ENCODE assay signal across 10 cellular contexts in genomic region chr12:12384601-12385321, GRCh38. TPM values are rescaled to one million over a fixed set of nuclear protein-coding genes. Genes with fewer than 3 reads are reported as not detected.
DNase-seq lines count a peak whose midpoint lies in the region; ATAC-seq and TF ChIP-seq lines count a peak whose summit lies in the region.
"Had no signal": no experiment of that assay in that cellular context is flagged by ENCODE, and none has a peak within 500 bp of the region (broad histone marks: within the 10 kb centered on the region; RNA-seq: fewer than 3 reads in every experiment).

No MANE protein-coding gene starts in this region.

- H3K27me3 ChIP-seq in effector memory CD4-positive, alpha-beta T cell (replicated peaks; ENCODE audit: control insufficient read depth, insufficient read depth, low read length, poor library complexity, severe bottlenecking): no peaks in the 10 kb centered on the region
- no peaks in the 10 kb centered on the region for H3K27me3 ChIP-seq in foreskin keratinocyte
- H3K27me3 ChIP-seq: right atrium auricular region had no signal

- H3K4me1 ChIP-seq in effector memory CD4-positive, alpha-beta T cell (ENCODE audit: control insufficient read depth, insufficient read depth, low read length, poor library complexity, severe bottlenecking): peaks cover 26% of the 10 kb centered on the region
- peaks cover 8% of the 10 kb centered on the region for H3K4me1 ChIP-seq in foreskin keratinocyte

- peaks cover 41% of the 10 kb centered on the region for H3K4me1 Mint-ChIP-seq in T-helper 1 cell treated with Interleukin-12 subunit alpha and Interleukin-12 subunit beta and Interleukin-4 antibody, amounts not matched to agents 30 μg/mL and 1 μg/mL, for 36 hours (ENCODE audit: low read depth)

- H3K4me3 ChIP-seq in effector memory CD4-positive, alpha-beta T cell (ENCODE audit: insufficient read depth, low read depth, low read length, poor library complexity, severe bottlenecking): peak overlapping the region; percentile 20
- H3K4me3 ChIP-seq: right atrium auricular region had no signal

- no peaks in the 10 kb centered on the region for H3K9me3 ChIP-seq in effector memory CD4-positive, alpha-beta T cell (ENCODE audit: control insufficient read depth, low read length)
- H3K9me3 ChIP-seq: right atrium auricular region had no signal

- H3K9me3 Mint-ChIP-seq in T-helper 1 cell treated with Interleukin-12 subunit alpha and Interleukin-12 subunit beta and Interleukin-4 antibody, amounts not matched to agents 30 μg/mL and 1 μg/mL, for 36 hours: peaks cover 7% of the 10 kb centered on the region

- TF ChIP-seq CTCF in foreskin keratinocyte (conservative IDR thresholded peaks at IDR 0.05): no peak

- peak; percentile 41 for ATAC-seq in GM19463 (IDR thresholded peaks at IDR 0.05; ENCODE audit: unreplicated experiment)
- no peak for ATAC-seq in foreskin keratinocyte
- no peak for ATAC-seq in GM18858 (IDR thresholded peaks at IDR 0.05; ENCODE audit: unreplicated experiment)

- H3K36me3 ChIP-seq in effector memory CD4-positive, alpha-beta T cell (ENCODE audit: control insufficient read depth, insufficient read depth, low read length): peaks cover 4% of the 10 kb centered on the region
- H3K36me3 ChIP-seq: right atrium auricular region had no signal

- peak overlapping the region; percentile 51 for H3K27ac ChIP-seq in effector memory CD4-positive, alpha-beta T cell (ENCODE audit: insufficient read depth, low read length, poor library complexity, severe bottlenecking)
- H3K27ac ChIP-seq in foreskin keratinocyte: no peak overlapping the region
- H3K27ac ChIP-seq: right atrium auricular region had no signal

- peak in 1 of 3 donors; percentile 5 for DNase-seq in effector memory CD4-positive, alpha-beta T cell
- DNase-seq in putamen (ENCODE audit: low spot score): peak; percentile 66
- no peak for DNase-seq in foreskin keratinocyte
- DNase-seq in DMS79 (lab: John Stamatoyannopoulos, UW): no peak
- no peak for DNase-seq in NOMO-1 treated with DMSO at 0.1 percent for 48 hours (lab: John Stamatoyannopoulos, UW; ENCODE audit: unreplicated experiment)
- DNase-seq: SW 1271 had no signal

- H3K27ac Mint-ChIP-seq in T-helper 1 cell treated with Interleukin-12 subunit alpha and Interleukin-12 subunit beta and Interleukin-4 antibody, amounts not matched to agents 30 μg/mL and 1 μg/mL, for 36 hours: peak overlapping the region; percentile 90

- H3K36me3 Mint-ChIP-seq in T-helper 1 cell treated with Interleukin-12 subunit alpha and Interleukin-12 subunit beta and Interleukin-4 antibody, amounts not matched to agents 30 μg/mL and 1 μg/mL, for 36 hours (ENCODE audit: low read depth): peaks cover 24% of the 10 kb centered on the region

- peak overlapping the region; percentile 61 for H3K4me3 Mint-ChIP-seq in T-helper 1 cell treated with Interleukin-12 subunit alpha and Interleukin-12 subunit beta and Interleukin-4 antibody, amounts not matched to agents 30 μg/mL and 1 μg/mL, for 36 hours

- H3K27me3 Mint-ChIP-seq in T-helper 1 cell treated with Interleukin-12 subunit alpha and Interleukin-12 subunit beta and Interleukin-4 antibody, amounts not matched to agents 30 μg/mL and 1 μg/mL, for 36 hours (ENCODE audit: low read depth): no peaks in the 10 kb centered on the region

RNA-seq across cellular contexts. Expression of gene BORCS5, which starts 27.9 kb away (rescaled TPM):
- total RNA-seq in foreskin keratinocyte: 5.5 and 6.6 TPM in 2 replicates
- 6.8 and 10.1 TPM in 2 replicates for polyA plus RNA-seq in foreskin keratinocyte

RNA-seq across cellular contexts. Expression of gene MANSC1, which starts 34.7 kb away (rescaled TPM):
- 3.8 and 4.8 TPM in 2 replicates for total RNA-seq in foreskin keratinocyte
- 2.5 and 3.0 TPM in 2 replicates for polyA plus RNA-seq in foreskin keratinocyte
